10 cellular contexts compared by ENCODE assay signal in the genomic region with DNA sequence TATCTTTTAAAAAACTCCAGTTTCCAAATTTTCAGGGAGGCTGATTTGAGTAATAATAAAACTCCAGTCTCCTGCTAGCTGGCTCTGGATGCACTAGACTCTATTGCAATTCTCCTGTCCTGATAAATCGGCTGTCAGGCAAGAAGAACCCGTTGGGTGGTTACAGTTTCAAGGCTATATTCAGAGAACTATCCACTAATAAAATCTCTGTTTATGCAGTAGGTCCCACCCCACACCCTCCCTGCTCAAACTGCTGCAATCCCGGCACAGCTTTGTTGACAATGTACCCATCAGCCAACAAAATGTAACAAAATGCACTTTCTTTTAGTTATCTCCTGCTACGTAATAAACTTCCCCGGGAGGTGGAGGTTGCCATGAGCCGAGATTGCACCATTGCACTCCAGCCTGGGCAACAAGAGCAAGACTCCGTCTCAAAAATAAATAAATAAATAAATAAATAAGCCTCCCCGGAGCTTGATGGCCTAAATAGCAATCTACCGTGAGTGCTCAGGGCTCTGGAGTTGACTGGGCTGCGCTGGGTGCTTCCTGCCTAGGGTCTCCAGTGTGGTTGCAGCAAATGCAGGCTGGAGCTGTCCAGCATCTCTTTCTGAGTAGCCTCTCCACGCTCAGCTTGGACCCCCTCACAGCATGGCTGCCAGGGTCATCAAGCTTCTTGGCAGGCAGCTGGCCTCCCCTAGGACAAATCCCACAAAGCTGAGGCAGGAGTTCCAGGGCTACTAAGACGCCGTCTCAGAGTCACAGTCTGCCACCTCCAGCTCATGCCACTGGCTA. TPM values are rescaled to one million over a fixed set of nuclear protein-coding genes. Genes with fewer than 3 reads are reported as not detected.
DNase-seq lines count a peak whose midpoint lies in the region; ATAC-seq, FAIRE-seq and TF ChIP-seq lines count a peak whose summit lies in the region.
"Had no signal": no experiment of that assay in that cellular context is flagged by ENCODE, and none has a peak within 500 bp of the region (broad histone marks: within the 10 kb centered on the region; RNA-seq: fewer than 3 reads in every experiment).

No MANE protein-coding gene starts in this region.

- DNase-seq in CD4-positive, CD25-positive, alpha-beta regulatory T cell, result no peak
- peak; percentile 18 for DNase-seq in LNCaP clone FGC (ENCODE audit: low read depth)
- no peak for DNase-seq in bronchial epithelial cell (ENCODE audit: low read depth)
- DNase-seq in activated CD4-positive, CD25-positive, alpha-beta regulatory T cell (lab: John Stamatoyannopoulos, UW), result no peak
- DNase-seq in NCI-H510A treated with DMSO at 0.1 percent for 48 hours (lab: John Stamatoyannopoulos, UW), result no peak
- no peak for DNase-seq in NCI-H2081 treated with DMSO at 0.1 percent for 48 hours (lab: John Stamatoyannopoulos, UW)
- no peak for DNase-seq in NCI-H446 treated with DMSO at 0.1 percent for 48 hours (lab: John Stamatoyannopoulos, UW)
- DNase-seq: foreskin melanocyte had no signal

- no peaks in the 10 kb centered on the region for H3K27me3 ChIP-seq in CD4-positive, CD25-positive, alpha-beta regulatory T cell (ENCODE audit: control insufficient read depth, insufficient read depth, low read length)
- no peaks in the 10 kb centered on the region for H3K27me3 ChIP-seq in bronchial epithelial cell (ENCODE audit: control insufficient read depth, insufficient read depth, low read length)
- H3K27me3 ChIP-seq: ascending aorta had no signal

- H3K9me3 Mint-ChIP-seq in CD4-positive, CD25-positive, alpha-beta regulatory T cell, result peaks cover 0 to 3% (median 0%) of the 10 kb centered on the region in 7 donors
- peaks cover 13% of the 10 kb centered on the region for H3K9me3 Mint-ChIP-seq in nephron

- no peak overlapping the region for H3K4me3 ChIP-seq in CD4-positive, CD25-positive, alpha-beta regulatory T cell (ENCODE audit: low read depth, low read length)
- H3K4me3 ChIP-seq in LNCaP clone FGC (ENCODE audit: low read depth, low read length) (peak overlapping the region; percentile 91), bronchial epithelial cell (ENCODE audit: low read depth, low read length) (peak overlapping the region; percentile 49)

- no peak for ATAC-seq in CD4-positive, CD25-positive, alpha-beta regulatory T cell (ENCODE audit: low read depth in 2 of 2)

- no peak for TF ChIP-seq CTCF in LNCaP clone FGC (IDR thresholded peaks at IDR 0.05; ENCODE audit: control insufficient read depth, extremely low read depth, insufficient read depth)
- TF ChIP-seq CTCF in bronchial epithelial cell (IDR thresholded peaks at IDR 0.05; ENCODE audit: insufficient read depth, low read length, severe bottlenecking), result no peak
- no peak for TF ChIP-seq CTCF in nephron (IDR thresholded peaks at IDR 0.05; ENCODE audit: unreplicated experiment in 3 of 3)

- no peaks in the 10 kb centered on the region for H3K9me3 ChIP-seq in CD4-positive, CD25-positive, alpha-beta regulatory T cell (ENCODE audit: control insufficient read depth in 2 of 2, low read length in 2 of 2)
- H3K9me3 ChIP-seq: ascending aorta had no signal

- peak overlapping the region; percentile 100 for H3K27ac Mint-ChIP-seq in CD4-positive, CD25-positive, alpha-beta regulatory T cell
- peak overlapping the region; percentile 97 to 100 (median 98) for H3K27ac Mint-ChIP-seq in nephron

- H3K36me3 Mint-ChIP-seq in CD4-positive, CD25-positive, alpha-beta regulatory T cell, result peaks cover 4% of the 10 kb centered on the region
- no peaks in the 10 kb centered on the region for H3K36me3 Mint-ChIP-seq in nephron (ENCODE audit: low read depth)

- no peaks in the 10 kb centered on the region for H3K36me3 ChIP-seq in CD4-positive, CD25-positive, alpha-beta regulatory T cell (ENCODE audit: control insufficient read depth, insufficient read depth, low read length)
- H3K36me3 ChIP-seq in bronchial epithelial cell (ENCODE audit: control insufficient read depth, insufficient read depth, low read length), result no peaks in the 10 kb centered on the region
- H3K36me3 ChIP-seq: ascending aorta had no signal

- peak overlapping the region; percentile 56 to 93 (median 88) for H3K4me3 Mint-ChIP-seq in CD4-positive, CD25-positive, alpha-beta regulatory T cell
- H3K4me3 Mint-ChIP-seq in nephron, result peak overlapping the region; percentile 87 to 88 (median 88)

- peaks cover 56% of the 10 kb centered on the region for H3K4me1 ChIP-seq in CD4-positive, CD25-positive, alpha-beta regulatory T cell (ENCODE audit: control insufficient read depth, insufficient read depth, low read length, poor library complexity, severe bottlenecking)
- H3K4me1 ChIP-seq: ascending aorta had no signal

- H3K27ac ChIP-seq in CD4-positive, CD25-positive, alpha-beta regulatory T cell (ENCODE audit: insufficient read depth, low read length, poor library complexity, severe bottlenecking), result peak overlapping the region; percentile 92
- H3K27ac ChIP-seq: ascending aorta had no signal

- peaks cover 2% of the 10 kb centered on the region for H3K27me3 Mint-ChIP-seq in CD4-positive, CD25-positive, alpha-beta regulatory T cell
- H3K27me3 Mint-ChIP-seq in nephron (ENCODE audit: low read depth), result peaks cover 24% of the 10 kb centered on the region

- no peak for FAIRE-seq in bronchial epithelial cell (lab: Jason Lieb, UNC)

- peaks cover 0 to 76% (median 20%) of the 10 kb centered on the region in 4 donors for H3K4me1 Mint-ChIP-seq in CD4-positive, CD25-positive, alpha-beta regulatory T cell
- H3K4me1 Mint-ChIP-seq in nephron, result peaks cover 49% of the 10 kb centered on the region

RNA-seq across cellular contexts. Expression of a gene that starts 43.2 kb away (rescaled TPM):
- total RNA-seq in CD4-positive, CD25-positive, alpha-beta regulatory T cell, result 94.6 TPM
- under 1 TPM; 0.16 to 0.78 (median 0.31) TPM for polyA plus RNA-seq in CD4-positive, CD25-positive, alpha-beta regulatory T cell
- 3.2 and 17.1 TPM in 2 replicates for total RNA-seq in bronchial epithelial cell
